Comparison of ENCODE assay signal across 11 cellular contexts in the genomic region with DNA sequence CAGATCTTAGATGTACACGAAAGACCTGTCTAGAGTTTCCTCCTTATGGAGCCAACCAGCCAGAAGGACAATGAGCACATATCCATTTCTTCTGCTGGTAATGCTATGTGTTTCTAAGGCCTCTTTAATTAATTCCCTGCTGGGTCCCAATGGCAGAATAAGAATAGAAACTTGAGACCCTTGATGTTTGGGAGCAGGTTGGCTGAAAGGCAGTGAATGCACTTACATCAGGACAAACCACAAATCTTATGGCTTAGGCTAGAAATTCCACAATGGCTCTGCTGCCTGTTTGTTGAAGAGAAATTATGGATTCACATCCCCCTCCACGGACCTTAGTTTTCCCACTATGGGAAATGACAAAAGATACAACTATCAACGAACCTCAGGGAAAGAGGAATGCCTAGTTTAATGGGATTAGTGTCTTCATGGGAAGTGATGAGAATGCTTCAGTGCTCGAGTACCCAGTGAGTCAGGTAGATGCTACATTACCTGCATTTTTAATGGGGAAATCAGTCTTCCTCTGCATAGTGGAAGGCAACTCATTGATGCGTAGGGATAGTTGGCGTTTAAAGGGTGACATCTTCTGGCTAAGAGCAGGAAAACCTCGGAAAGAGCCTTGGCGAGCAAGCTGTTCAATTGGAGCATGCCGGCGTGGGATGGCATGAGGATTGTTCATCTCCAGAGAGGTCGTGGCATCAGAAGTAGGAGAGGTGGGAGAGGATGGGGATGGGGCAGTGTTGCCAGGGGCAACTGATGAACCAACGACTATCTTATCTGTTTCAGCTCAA. TPM values are rescaled to one million over a fixed set of nuclear protein-coding genes. Genes with fewer than 3 reads are reported as not detected.
DNase-seq lines count a peak whose midpoint lies in the region; ATAC-seq, FAIRE-seq and TF ChIP-seq lines count a peak whose summit lies in the region.
"Had no signal": no experiment of that assay in that cellular context is flagged by ENCODE, and none has a peak within 500 bp of the region (broad histone marks: within the 10 kb centered on the region; RNA-seq: fewer than 3 reads in every experiment).

No MANE protein-coding gene starts in this region.

- peak; percentile 57 to 77; a peak in 5 of 6 replicates for ATAC-seq in A549
- ATAC-seq: lower lobe of right lung had no signal

- peaks cover 8% of the 10 kb centered on the region for H3K4me1 Mint-ChIP-seq in astrocyte (ENCODE audit: low read depth, unreplicated experiment)

- no peaks in the 10 kb centered on the region for H3K27me3 Mint-ChIP-seq in astrocyte (ENCODE audit: low read depth, unreplicated experiment)
- H3K27me3 Mint-ChIP-seq: CD4-positive, alpha-beta T cell had no signal

- peaks cover 17% of the 10 kb centered on the region for H4K20me1 ChIP-seq in astrocyte (ENCODE audit: insufficient read depth, low read length)

- DNase-seq in A549 (ENCODE audit: low read depth in 1 of 2, low spot score in 1 of 2) (peak in 1 of 2 experiments; percentile 46), astrocyte (ENCODE audit: low read depth) (peak; percentile 18), islet precursor cell (peak; percentile 57), OCI-M2 (lab: John Stamatoyannopoulos, UW; ENCODE audit: unreplicated experiment) (no peak), ovary (no peak), AG08396 (ENCODE audit: low spot score) (no peak)
- no peak for DNase-seq in stimulated activated CD8-positive, alpha-beta memory T cell treated with anti-CD3 and anti-CD28 coated beads, Interleukin-4, amount 100 ng/mL, for 48 hours
- DNase-seq: CD4-positive, alpha-beta T cell; lower lobe of right lung had no signal

- H3K36me3 ChIP-seq in HUES48 (ENCODE audit: control insufficient read depth, insufficient read depth, low read length) (peaks cover 34% of the 10 kb centered on the region), astrocyte (ENCODE audit: insufficient read depth, low read length) (peaks cover 43% of the 10 kb centered on the region), ovary (no peaks in the 10 kb centered on the region)

- H3K4me1 ChIP-seq in A549 (0 out of 3 replicates have a peak, but pooled peaks cover 5% of the 10 kb centered on the region), HUES48 (ENCODE audit: control insufficient read depth, insufficient read depth, low read length) (peaks cover 40% of the 10 kb centered on the region), astrocyte (ENCODE audit: insufficient read depth, low read length) (no peaks in the 10 kb centered on the region), ovary (ENCODE audit: insufficient read depth) (no peaks in the 10 kb centered on the region)

- CTCF ChIA-PET in A549 (lab: Yijun Ruan, JAX): interaction anchor here (0.6 to 3.4 kb wide), 17 partner anchors 9 to 188 kb away, joined by 3 to 20 read pairs (median 4); no protein-coding TSS in a partner anchor

- H3K27me3 ChIP-seq in HUES48 (ENCODE audit: control insufficient read depth, insufficient read depth, low read length) (no peaks in the 10 kb centered on the region), astrocyte (ENCODE audit: insufficient read depth, low read length) (no peaks in the 10 kb centered on the region), ovary (no peaks in the 10 kb centered on the region)

- H3K9ac ChIP-seq in HUES48 (ENCODE audit: low read depth, low read length) (no peak overlapping the region), astrocyte (ENCODE audit: low read length) (no peak overlapping the region)
- H3K9ac ChIP-seq: KMS-11 had no signal

- TF ChIP-seq POLR2A in A549 (IDR thresholded peaks at IDR 0.05; ENCODE audit: low read length) (no peak), ovary (IDR thresholded peaks at IDR 0.05) (no peak)

- no peak overlapping the region for H3K4me3 ChIP-seq in A549
- H3K4me3 ChIP-seq in HUES48 (ENCODE audit: low read depth, low read length): 0 out of 2 replicates have a peak overlapping the region, but pooled peaks have one; percentile 23
- H3K4me3 ChIP-seq in astrocyte (ENCODE audit: insufficient read depth, low read depth, low read length): no peak overlapping the region
- H3K4me3 ChIP-seq in ovary: no peak overlapping the region
- H3K4me3 ChIP-seq: lower lobe of right lung had no signal

- no peaks in the 10 kb centered on the region for H3K79me2 ChIP-seq in astrocyte (ENCODE audit: insufficient read depth, low read length)

- H3K36me3 Mint-ChIP-seq in astrocyte (ENCODE audit: low read depth, unreplicated experiment): peaks cover 11% of the 10 kb centered on the region

- intact Hi-C loops in ovary (cut with DNase I): no loop called here

- H2AFZ ChIP-seq in astrocyte (ENCODE audit: low read depth, low read length): no peak overlapping the region

- H3K27ac Mint-ChIP-seq in astrocyte (ENCODE audit: unreplicated experiment): peak overlapping the region; percentile 67
- H3K27ac Mint-ChIP-seq: CD4-positive, alpha-beta T cell had no signal

- no peak overlapping the region for H3K4me3 Mint-ChIP-seq in astrocyte (ENCODE audit: unreplicated experiment)
- H3K4me3 Mint-ChIP-seq: CD4-positive, alpha-beta T cell had no signal

- POLR2A ChIA-PET in A549 (lab: Yijun Ruan, JAX): no interaction called here

- H3K27ac ChIP-seq in A549: no peak overlapping the region
- H3K27ac ChIP-seq in HUES48 (ENCODE audit: low read depth, low read length): peak overlapping the region; percentile 69
- no peak overlapping the region for H3K27ac ChIP-seq in astrocyte (ENCODE audit: low read depth, low read length)
- no peak overlapping the region for H3K27ac ChIP-seq in ovary
- H3K27ac ChIP-seq: KMS-11, lower lobe of right lung had no signal

- no peak overlapping the region for H3K4me2 ChIP-seq in A549
- no peak overlapping the region for H3K4me2 ChIP-seq in astrocyte (ENCODE audit: low read length)
- H3K4me2 ChIP-seq: KMS-11 had no signal

- H3K9me3 ChIP-seq in A549: no peaks in the 10 kb centered on the region
- H3K9me3 ChIP-seq in HUES48 (ENCODE audit: control insufficient read depth, insufficient read depth, low read length): no peaks in the 10 kb centered on the region
- no peaks in the 10 kb centered on the region for H3K9me3 ChIP-seq in astrocyte (ENCODE audit: insufficient read depth, low read depth, low read length)
- no peaks in the 10 kb centered on the region for H3K9me3 ChIP-seq in ovary
- H3K9me3 ChIP-seq: lower lobe of right lung had no signal

- H3K9me3 Mint-ChIP-seq in astrocyte (ENCODE audit: unreplicated experiment): no peaks in the 10 kb centered on the region
- H3K9me3 Mint-ChIP-seq: CD4-positive, alpha-beta T cell had no signal

- peak; percentile 51 to 69 for TF ChIP-seq RAD21 in A549 (conservative IDR thresholded peaks at IDR 0.05 in 1 of 2, IDR thresholded peaks at IDR 0.05 in 1 of 2)

- no peak for FAIRE-seq in A549 (lab: Jason Lieb, UNC)
- peak; percentile 26 for FAIRE-seq in astrocyte (lab: Jason Lieb, UNC)

- WGBS in A549 (ENCODE audit: missing lambda C conversion rate): 65% methylated on average over 12 of the region's 12 CpGs
- 45 to 46% (median 46%) methylated on average over 12 of the region's 12 CpGs for WGBS in ovary, 3 donors

- TF ChIP-seq EP300 in A549 (IDR thresholded peaks at IDR 0.05): no peak
- TF ChIP-seq EP300 in ovary (IDR thresholded peaks at IDR 0.05): no peak

- TF ChIP-seq CTCF in A549 (IDR thresholded peaks at IDR 0.05): peak; percentile 43
- TF ChIP-seq CTCF in astrocyte (IDR thresholded peaks at IDR 0.05; ENCODE audit: insufficient read depth, low read depth, low read length): peak; percentile 28
- TF ChIP-seq CTCF in ovary (IDR thresholded peaks at IDR 0.05): no peak

TF ChIP-seq in A549, 52 proteins besides CTCF, POLR2A, EP300 and RAD21:
- TF ChIP-seq BHLHE40 (IDR thresholded peaks at IDR 0.05; ENCODE audit: low read depth, low read length) (no peak), SMC3 (IDR thresholded peaks at IDR 0.05) (peak; percentile 37; the same call in 1 of the 3 replicates)

RNA-seq across cellular contexts. Expression of a gene that starts 46.5 kb away (rescaled TPM):
- polyA plus RNA-seq in A549 (2011; rRNA removed): 4.3 and 5.0 TPM in 2 replicates
- 5.9 and 9.2 TPM in 2 replicates for polyA plus RNA-seq in A549 (2012; cell fraction: cytosol; rRNA removed)
- polyA plus RNA-seq in A549 (2012; cell fraction: nucleus; rRNA removed): 48.0 and 53.9 TPM in 2 replicates
- 4.5 to 6.6 TPM (median 5.0 TPM) in 3 replicates for polyA plus RNA-seq in A549 (2017; fragmentation: RNase III; extraction: RNeasy Plus Mini Kit Qiagen cat#74134 plus additional on column Dnase treatment)
- 5.9 and 7.1 TPM in 2 replicates for polyA minus RNA-seq in A549 (2011; rRNA and poly(A)+ RNA removed)
- total RNA-seq in astrocyte: 5.0 and 9.1 TPM in 2 replicates
- 10 to 100 TPM in 6 of 7 donors, 1 to 10 TPM in 1; 4.6 to 35.4 (median 19.6) TPM for total RNA-seq in ovary
- 10 to 100 TPM in 1 of 2 donors, 1 to 10 TPM in 1; 9.3 to 18.3 TPM for polyA plus RNA-seq in ovary

Comparison
In these comparisons a context has a peak if more than half of its experiments do, and no peak if none do; other contexts are left out.
1. DNase-seq: peak in astrocyte (single experiment) and islet precursor cell (single experiment); none in OCI-M2 (single experiment), ovary (0 of 5), stimulated activated CD8-positive, alpha-beta memory T cell treated with anti-CD3 and anti-CD28 coated beads, Interleukin-4, amount 100 ng/mL, for 48 hours (single experiment) and AG08396 (single experiment).
2. CTCF ChIP-seq: peak in A549 (single experiment) and astrocyte (single experiment); none in ovary (0 of 3).